10 cellular contexts compared by ENCODE assay signal in genomic region chr14:85195872-85196477, GRCh38.
DNase-seq lines count a peak whose midpoint lies in the region; ATAC-seq, FAIRE-seq and TF ChIP-seq lines count a peak whose summit lies in the region.
"Had no signal": no experiment of that assay in that cellular context is flagged by ENCODE, and none has a peak within 500 bp of the region (broad histone marks: within the 10 kb centered on the region; RNA-seq: fewer than 3 reads in every experiment).

No MANE protein-coding gene starts in this region.

- H3K27me3 Mint-ChIP-seq in T-helper 17 cell = no peaks in the 10 kb centered on the region

- 83 to 89% (median 87%) methylated on average over 4 of the region's 4 CpGs for WGBS in small intestine, 3 donors

- no peaks in the 10 kb centered on the region for H3K36me3 Mint-ChIP-seq in T-helper 17 cell (ENCODE audit: low read depth)

- no peaks in the 10 kb centered on the region for H3K4me1 Mint-ChIP-seq in T-helper 17 cell

- DNase-seq in AG09309 (ENCODE audit: low read depth) (no peak), HFF-Myc (ENCODE audit: extremely low read depth, low read depth) (no peak), adipocyte (ENCODE audit: low read depth) (peak; percentile 38), left lobe of liver (ENCODE audit: low spot score) (no peak), NCI-H345 treated with DMSO at 0.1 percent for 48 hours (lab: John Stamatoyannopoulos, UW; ENCODE audit: unreplicated experiment) (no peak), T-helper 17 cell (no peak), SHP77 (lab: John Stamatoyannopoulos, UW) (no peak), small intestine (no peak)

- H3K9ac ChIP-seq in adipocyte (ENCODE audit: low read length) = no peak overlapping the region

- H3K27ac ChIP-seq in small intestine (ENCODE audit: low read depth in 1 of 2, low read length in 1 of 2) = no peak overlapping the region

- no peaks in the 10 kb centered on the region for H3K27me3 ChIP-seq in adipocyte (replicated peaks; ENCODE audit: control insufficient read depth, insufficient read depth, low read length)
- H3K27me3 ChIP-seq in small intestine (ENCODE audit: control insufficient read depth in 2 of 2, insufficient read depth in 2 of 2, low read length in 2 of 2) = no peaks in the 10 kb centered on the region

- H3K4me3 ChIP-seq in AG09309 (ENCODE audit: control insufficient read depth, low read depth, low read length) (no peak overlapping the region), HFF-Myc (replicated peaks; ENCODE audit: low read depth, low read length) (no peak overlapping the region), adipocyte (ENCODE audit: low read length) (no peak overlapping the region), small intestine (ENCODE audit: low read depth in 1 of 2, low read length in 2 of 2) (no peak overlapping the region)

- TF ChIP-seq CTCF in AG09309 (IDR thresholded peaks at IDR 0.05; ENCODE audit: control insufficient read depth, insufficient read depth, low read depth, low read length, missing control alignments) = peak; percentile 67
- TF ChIP-seq CTCF in HFF-Myc (IDR thresholded peaks at IDR 0.05; ENCODE audit: low read depth, low read length, missing control alignments) = peak; percentile 63

- H3K9me3 ChIP-seq in adipocyte (ENCODE audit: control insufficient read depth, low read length) (no peaks in the 10 kb centered on the region), T-helper 17 cell (ENCODE audit: control insufficient read depth, low read length, poor library complexity, severe bottlenecking) (no peaks in the 10 kb centered on the region), small intestine (ENCODE audit: control insufficient read depth, low read depth) (no peaks in the 10 kb centered on the region)

- H3K27ac Mint-ChIP-seq in T-helper 17 cell = no peak overlapping the region

- ATAC-seq in left lobe of liver (peak; percentile 66), T-helper 17 cell (no peak)
- ATAC-seq: right cardiac atrium had no signal

- no peak overlapping the region for H3K4me3 Mint-ChIP-seq in T-helper 17 cell

- no peaks in the 10 kb centered on the region for H3K36me3 ChIP-seq in adipocyte (ENCODE audit: control insufficient read depth, insufficient read depth, low read length, severe bottlenecking)
- no peaks in the 10 kb centered on the region for H3K36me3 ChIP-seq in small intestine (ENCODE audit: control insufficient read depth in 2 of 2, insufficient read depth in 2 of 2, low read length in 2 of 2)

- H3K4me1 ChIP-seq in adipocyte (ENCODE audit: control insufficient read depth, insufficient read depth, low read length) = no peaks in the 10 kb centered on the region
- no peaks in the 10 kb centered on the region for H3K4me1 ChIP-seq in small intestine (ENCODE audit: control insufficient read depth in 2 of 2, insufficient read depth in 1 of 2, low read depth in 1 of 2, low read length in 1 of 2)

- no peak for FAIRE-seq in small intestine (lab: Jason Lieb, UNC)
- FAIRE-seq: frontal cortex had no signal
